12 cellular contexts compared by ENCODE assay signal in genomic region chr20:44600758-44601562, GRCh38. TPM values are rescaled to one million over a fixed set of nuclear protein-coding genes. Genes with fewer than 3 reads are reported as not detected.
DNase-seq lines count a peak whose midpoint lies in the region; ATAC-seq and TF ChIP-seq lines count a peak whose summit lies in the region.
"Had no signal": no experiment of that assay in that cellular context is flagged by ENCODE, and none has a peak within 500 bp of the region (broad histone marks: within the 10 kb centered on the region; RNA-seq: fewer than 3 reads in every experiment).

No MANE protein-coding gene starts in this region.

- H3K36me3 Mint-ChIP-seq in T-helper 17 cell (ENCODE audit: low read depth) (peaks cover under 1% of the 10 kb centered on the region), endodermal cell (ENCODE audit: low read depth) (peaks cover 6% of the 10 kb centered on the region)

- H2AK5ac ChIP-seq in trophoblast cell (ENCODE audit: low read length), result peak overlapping the region; percentile 3

- intact Hi-C loops in left cardiac atrium (cut with DNase I), result no loop called here

- peak overlapping the region; percentile 5 for H3K14ac ChIP-seq in trophoblast cell (ENCODE audit: low read length)

- ATAC-seq in T-helper 17 cell, result no peak
- ATAC-seq in left cardiac atrium, result peak; percentile 45 to 70

- H3F3A ChIP-seq in MM.1S (ENCODE audit: insufficient read depth, low read length), result no peaks in the 10 kb centered on the region

- H4K20me1 ChIP-seq in MM.1S (ENCODE audit: insufficient read depth, low read length), result no peaks in the 10 kb centered on the region

- no peaks in the 10 kb centered on the region for H3K36me3 ChIP-seq in ACC112 (ENCODE audit: insufficient read depth, low read length)
- H3K36me3 ChIP-seq in trophoblast cell (ENCODE audit: control insufficient read depth in 1 of 2, insufficient read depth in 2 of 2, low read length in 2 of 2), result no peaks in the 10 kb centered on the region
- peaks cover 10% of the 10 kb centered on the region for H3K36me3 ChIP-seq in endodermal cell (ENCODE audit: control insufficient read depth, insufficient read depth, low read length)
- no peaks in the 10 kb centered on the region for H3K36me3 ChIP-seq in MM.1S (replicated peaks; ENCODE audit: insufficient read depth, low read length)

- H3K9me3 Mint-ChIP-seq in endodermal cell, result no peaks in the 10 kb centered on the region

- H3K4me3 Mint-ChIP-seq in T-helper 17 cell (peak overlapping the region; percentile 43), endodermal cell (no peak overlapping the region)

- peaks cover 14% of the 10 kb centered on the region for H3K4me1 Mint-ChIP-seq in T-helper 17 cell
- peaks cover 22% of the 10 kb centered on the region for H3K4me1 Mint-ChIP-seq in endodermal cell

- no peak overlapping the region for H4K12ac ChIP-seq in trophoblast cell (ENCODE audit: low read depth, low read length)

- H3K4me3 ChIP-seq in ACC112 (ENCODE audit: low read depth, low read length), result no peak overlapping the region
- no peak overlapping the region for H3K4me3 ChIP-seq in trophoblast cell (ENCODE audit: low read depth, low read length)
- no peak overlapping the region for H3K4me3 ChIP-seq in endodermal cell (ENCODE audit: low read length)
- H3K4me3 ChIP-seq in MM.1S (ENCODE audit: low read length), result no peak overlapping the region

- H2BK120ac ChIP-seq in trophoblast cell (ENCODE audit: insufficient read depth, low read length, poor library complexity), result no peak overlapping the region

- H3K27me3 Mint-ChIP-seq in T-helper 17 cell (peaks cover 7% of the 10 kb centered on the region), endodermal cell (ENCODE audit: insufficient read depth) (no peaks in the 10 kb centered on the region)

- H4K91ac ChIP-seq in trophoblast cell (ENCODE audit: low read depth, low read length), result peak overlapping the region; percentile 39

- WGBS in trophoblast cell (ENCODE audit: extremely low coverage, insufficient coverage, insufficient read length), result no CpG with 5 or more reads among the region's 15 CpGs
- WGBS in endodermal cell (ENCODE audit: insufficient coverage in 1 of 2, insufficient read length in 1 of 2), 2 experiments, result 91 to 95% methylated on average over 15 of the region's 15 CpGs

- no peak for TF ChIP-seq CTCF in endodermal cell (conservative IDR thresholded peaks at IDR 0.05)
- TF ChIP-seq CTCF in MM.1S (IDR thresholded peaks at IDR 0.05; ENCODE audit: low read length), result no peak

- H3K4ac ChIP-seq in trophoblast cell (ENCODE audit: low read depth, low read length), result no peak overlapping the region

- H2AFZ ChIP-seq in ACC112 (ENCODE audit: low read length, unreplicated experiment) (no peak overlapping the region), trophoblast cell (ENCODE audit: insufficient read depth, low read length, poor library complexity) (peak overlapping the region; percentile 58), MM.1S (ENCODE audit: low read length) (no peak overlapping the region)

- DNase-seq in T-helper 17 cell (no peak), left cardiac atrium (peak; percentile 66), trophoblast cell (no peak), NCI-H2029 treated with DMSO at 0.1 percent for 48 hours (lab: John Stamatoyannopoulos, UW) (no peak), endodermal cell (no peak), NCI-H524 treated with DMSO at 0.1 percent for 48 hours (lab: John Stamatoyannopoulos, UW) (no peak), MM.1S (no peak)
- DNase-seq: ACHN; activated T-cell treated with anti-CD3 and anti-CD28 coated beads, Interleukin-2, amount 50 U/mL, for 48 hours; NCI-H2081 treated with DMSO at 0.1 percent for 48 hours; T-helper 1 cell had no signal

- H2BK12ac ChIP-seq in trophoblast cell (ENCODE audit: low read length), result peak overlapping the region; percentile 85

- H3K4me2 ChIP-seq in trophoblast cell (ENCODE audit: low read length) (no peak overlapping the region), MM.1S (ENCODE audit: low read depth, low read length) (no peak overlapping the region)

- H3K9ac ChIP-seq in trophoblast cell (ENCODE audit: low read length), result no peak overlapping the region
- H3K9ac ChIP-seq in endodermal cell (ENCODE audit: extremely low read depth, low read length, poor library complexity, severe bottlenecking), result no peak overlapping the region
- no peak overlapping the region for H3K9ac ChIP-seq in MM.1S (ENCODE audit: low read length)

- H3K79me1 ChIP-seq in trophoblast cell (ENCODE audit: low read length), result peaks cover 6% of the 10 kb centered on the region

- no peak overlapping the region for H4K8ac ChIP-seq in trophoblast cell (ENCODE audit: low read depth, low read length)

- H3K27ac ChIP-seq in ACC112 (ENCODE audit: low read depth, low read length), result peak overlapping the region; percentile 59
- H3K27ac ChIP-seq in trophoblast cell (ENCODE audit: low read depth, low read length), result no peak overlapping the region
- no peak overlapping the region for H3K27ac ChIP-seq in endodermal cell (ENCODE audit: low read depth, low read length)
- no peak overlapping the region for H3K27ac ChIP-seq in MM.1S (ENCODE audit: low read length)

- peaks cover 39% of the 10 kb centered on the region for H3K4me1 ChIP-seq in ACC112 (ENCODE audit: control insufficient read depth, insufficient read depth, low read length, unreplicated experiment)
- H3K4me1 ChIP-seq in trophoblast cell (ENCODE audit: control insufficient read depth in 1 of 2, insufficient read depth in 2 of 2, low read length in 2 of 2), result peaks cover 11 to 12% of the 10 kb centered on the region in 2 experiments
- H3K4me1 ChIP-seq in endodermal cell (ENCODE audit: control insufficient read depth, insufficient read depth, low read length), result peaks cover 9% of the 10 kb centered on the region
- peaks cover 17% of the 10 kb centered on the region for H3K4me1 ChIP-seq in MM.1S (ENCODE audit: low read length)

- no peak overlapping the region for H2BK5ac ChIP-seq in trophoblast cell (ENCODE audit: low read depth, low read length, poor library complexity)

- H3K27ac Mint-ChIP-seq in T-helper 17 cell (peak overlapping the region; percentile 74), endodermal cell (no peak overlapping the region)

- no peaks in the 10 kb centered on the region for H3K9me2 ChIP-seq in MM.1S (replicated peaks; ENCODE audit: insufficient read depth, low read length)

- H3K18ac ChIP-seq in trophoblast cell (ENCODE audit: low read length), result no peak overlapping the region

- H3K23ac ChIP-seq in trophoblast cell (ENCODE audit: low read length), result no peak overlapping the region

- H3K9me3 ChIP-seq in T-helper 17 cell (ENCODE audit: control insufficient read depth, low read length, poor library complexity, severe bottlenecking) (no peaks in the 10 kb centered on the region), trophoblast cell (ENCODE audit: insufficient read depth, low read depth, low read length) (peaks cover 1% of the 10 kb centered on the region), endodermal cell (ENCODE audit: control insufficient read depth, low read length) (no peaks in the 10 kb centered on the region), MM.1S (replicated peaks; ENCODE audit: insufficient read depth, low read length) (no peaks in the 10 kb centered on the region)

- H3K27me3 ChIP-seq in ACC112 (ENCODE audit: insufficient read depth, low read length) (no peaks in the 10 kb centered on the region), trophoblast cell (ENCODE audit: insufficient read depth, low read length) (no peaks in the 10 kb centered on the region), endodermal cell (ENCODE audit: control insufficient read depth, insufficient read depth, low read length, poor library complexity, severe bottlenecking) (no peaks in the 10 kb centered on the region), MM.1S (replicated peaks; ENCODE audit: insufficient read depth, low read length) (no peaks in the 10 kb centered on the region)

- H3K79me2 ChIP-seq in ACC112 (ENCODE audit: control insufficient read depth, insufficient read depth, low read length, unreplicated experiment) (no peaks in the 10 kb centered on the region), trophoblast cell (ENCODE audit: control insufficient read depth, insufficient read depth, low read length, poor library complexity) (no peaks in the 10 kb centered on the region), MM.1S (ENCODE audit: low read length) (no peaks in the 10 kb centered on the region)

RNA-seq across cellular contexts. Expression of gene PKIG, which starts 18.6 kb away (rescaled TPM):
- total RNA-seq in T-helper 17 cell (1 to 10 TPM; 2.2 to 4.5 TPM), left cardiac atrium (100 to 1,000 TPM; 159 to 182 TPM), endodermal cell (10 to 100 TPM; 61.5 to 77.6 TPM)
- 27.2 and 27.9 TPM in 2 replicates for polyA plus RNA-seq in trophoblast cell (2013)
- 59.0 TPM for polyA plus RNA-seq in endodermal cell (2013, experiment 1 of 2)
- polyA plus RNA-seq in endodermal cell (2013, experiment 2 of 2), result 64.1 TPM

RNA-seq across cellular contexts. Expression of gene ADA, which starts 50.5 kb away (rescaled TPM):
- total RNA-seq in T-helper 17 cell, result 10 to 100 TPM; 36.0 to 36.1 TPM
- 10 to 100 TPM; 11.3 to 12.2 TPM for total RNA-seq in left cardiac atrium
- polyA plus RNA-seq in trophoblast cell (2013), result 94.2 and 104 TPM in 2 replicates
- total RNA-seq in endodermal cell, result 10 to 100 TPM; 12.8 to 15.9 TPM
- 23.0 TPM for polyA plus RNA-seq in endodermal cell (2013, experiment 1 of 2)
- 25.8 TPM for polyA plus RNA-seq in endodermal cell (2013, experiment 2 of 2)

Comparison
In these comparisons a context has a peak if more than half of its experiments do, and no peak if none do; other contexts are left out.
1. RNA of gene PKIG, which starts 18.6 kb away (total RNA-seq): 159 to 182 TPM in left cardiac atrium and 61.5 to 77.6 TPM in endodermal cell; 2.2 to 4.5 TPM in T-helper 17 cell; every median in the first group is over 10 times any median in the second.